Comparison of ENCODE assay signal across 3 cellular contexts in the genomic region with DNA sequence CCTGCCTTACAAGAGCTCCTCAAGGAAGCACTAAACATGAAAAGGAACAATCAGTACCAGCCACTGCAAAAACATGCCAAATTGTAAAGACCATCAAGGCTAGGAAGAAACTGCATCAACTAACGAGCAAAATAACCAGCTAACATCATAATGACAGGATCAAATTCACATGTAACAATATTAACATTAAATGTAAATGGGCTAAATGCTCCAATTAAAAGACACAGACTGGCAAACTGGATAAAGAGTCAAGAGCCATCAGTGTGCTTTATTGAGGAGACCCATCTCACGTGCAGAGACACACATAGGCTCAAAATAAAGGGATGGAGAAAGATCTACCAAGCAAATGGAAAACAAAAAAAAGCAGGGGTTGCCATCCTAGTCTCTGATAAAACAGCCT.
DNase-seq lines count a peak whose midpoint lies in the region; ATAC-seq, FAIRE-seq and TF ChIP-seq lines count a peak whose summit lies in the region.
"Not testable (repeated sequence)": the region's sequence is repeated elsewhere in the genome, so short reads cannot be mapped to it uniquely, and the experiment has no call there.

No MANE protein-coding gene starts in this region.

- 0% methylated on average over 1 of the region's 2 CpGs for WGBS in K562 (ENCODE audit: insufficient coverage, low coverage, missing lambda C conversion rate)

- H3K27me3 Mint-ChIP-seq in T-helper 17 cell; activated T-helper 17 cell treated with anti-CD3 and anti-CD28 coated beads, Interleukin-2, amount 50 U/mL, for 72 hours: not testable (repeated sequence)

- H3K36me3 Mint-ChIP-seq in T-helper 17 cell (ENCODE audit: low read depth) = not testable (repeated sequence)
- H3K36me3 Mint-ChIP-seq in activated T-helper 17 cell treated with anti-CD3 and anti-CD28 coated beads, Interleukin-2, amount 50 U/mL, for 72 hours (ENCODE audit: low read depth) = peaks cover 66% of the 10 kb centered on the region

- H4K20me1 ChIP-seq in K562 (replicated peaks; ENCODE audit: control insufficient read depth, insufficient read depth, low read length) = not testable (repeated sequence)

- not testable (repeated sequence) for H3K9me3 ChIP-seq in T-helper 17 cell (ENCODE audit: control insufficient read depth, low read length, poor library complexity, severe bottlenecking); K562 (replicated peaks; ENCODE audit: control insufficient read depth, insufficient read depth, low read depth, low read length)

- H3K9me1 ChIP-seq in K562 (ENCODE audit: control insufficient read depth, insufficient read depth, low read length) = not testable (repeated sequence)

- not testable (repeated sequence) for TF ChIP-seq RAD21 in K562 (CRISPR knock-in tag; conservative IDR thresholded peaks at IDR 0.05 in 1 of 2, IDR thresholded peaks at IDR 0.05 in 1 of 2)

- H3K27ac ChIP-seq in K562 (ENCODE audit: extremely low read depth, low read depth, low read length) = not testable (repeated sequence)

- H3K4me1 ChIP-seq in K562 (replicated peaks in 1 of 2; ENCODE audit: control insufficient read depth in 2 of 2, insufficient read depth in 2 of 2, low read length in 2 of 2) = not testable (repeated sequence)

- not testable (repeated sequence) for FAIRE-seq in K562 (lab: Jason Lieb, UNC)

- H3K4me1 Mint-ChIP-seq in T-helper 17 cell = not testable (repeated sequence)
- H3K4me1 Mint-ChIP-seq in activated T-helper 17 cell treated with anti-CD3 and anti-CD28 coated beads, Interleukin-2, amount 50 U/mL, for 72 hours = peaks cover 11% of the 10 kb centered on the region

- H3K9ac ChIP-seq in K562 (ENCODE audit: insufficient read depth in 1 of 2, low read depth in 2 of 2, low read length in 2 of 2) = not testable (repeated sequence)

- not testable (repeated sequence) for H3K4me3 ChIP-seq in K562

- TF ChIP-seq EP300 in K562 (IDR thresholded peaks at IDR 0.05; ENCODE audit: low read length) = not testable (repeated sequence)

- H3K36me3 ChIP-seq in K562 (ENCODE audit: control insufficient read depth, insufficient read depth, low read length) = not testable (repeated sequence)

- H3K4me3 Mint-ChIP-seq in T-helper 17 cell = peak overlapping the region; percentile 19
- not testable (repeated sequence) for H3K4me3 Mint-ChIP-seq in activated T-helper 17 cell treated with anti-CD3 and anti-CD28 coated beads, Interleukin-2, amount 50 U/mL, for 72 hours

- TF ChIP-seq POLR2A in K562 (conservative IDR thresholded peaks at IDR 0.05) = not testable (repeated sequence)

- intact Hi-C loops in K562 (cut with micrococcal nuclease) = not testable (repeated sequence)

- not testable (repeated sequence) for H3K9me3 Mint-ChIP-seq in activated T-helper 17 cell treated with anti-CD3 and anti-CD28 coated beads, Interleukin-2, amount 50 U/mL, for 72 hours

- not testable (repeated sequence) for H3K4me2 ChIP-seq in K562 (ENCODE audit: insufficient read depth, low read length)

- H3K27ac Mint-ChIP-seq in T-helper 17 cell = not testable (repeated sequence)
- peak overlapping the region; percentile 2 for H3K27ac Mint-ChIP-seq in activated T-helper 17 cell treated with anti-CD3 and anti-CD28 coated beads, Interleukin-2, amount 50 U/mL, for 72 hours

- in situ Hi-C loops in K562 (cut with MboI) = not testable (repeated sequence)

- H3K79me2 ChIP-seq in K562 (ENCODE audit: control insufficient read depth, insufficient read depth, low read length) = not testable (repeated sequence)

- not testable (repeated sequence) for ATAC-seq in T-helper 17 cell; activated T-helper 17 cell treated with anti-CD3 and anti-CD28 coated beads, Interleukin-2, amount 50 U/mL, for 72 hours (replicated peaks); K562

- not testable (repeated sequence) for TF ChIP-seq CTCF in K562 (IDR thresholded peaks at IDR 0.05 in 2 of 3, conservative IDR thresholded peaks at IDR 0.05 in 1 of 3; ENCODE audit: insufficient read depth in 2 of 3, low read depth in 1 of 3, low read length in 3 of 3)

- H3K27me3 ChIP-seq in K562 (ENCODE audit: control insufficient read depth in 2 of 2, insufficient read depth in 2 of 2, low read length in 2 of 2) = not testable (repeated sequence)

- not testable (repeated sequence) for H2AFZ ChIP-seq in K562 (ENCODE audit: low read depth, low read length)

- POLR2A ChIA-PET in K562 (lab: Yijun Ruan, JAX) = not testable (repeated sequence)

- BruUV-seq in K562 (replicated peaks; lab: Mats Ljungman, UMichigan) = not testable (repeated sequence)

- DNase-seq in T-helper 17 cell; K562 (ENCODE audit: extremely low read depth in 1 of 4, low spot score in 3 of 4): not testable (repeated sequence)

- CTCF ChIA-PET in K562 (lab: Yijun Ruan, JAX; ENCODE audit: low intra/inter-chr PET ratio) = not testable (repeated sequence)

TF ChIP-seq in K562, 482 proteins besides CTCF, POLR2A, EP300 and RAD21:
- peak; percentile 90 for TF ChIP-seq ZNF507 (tag; conservative IDR thresholded peaks at IDR 0.05)
